ENCODE assay signal across 32 cellular contexts in the genomic region with DNA sequence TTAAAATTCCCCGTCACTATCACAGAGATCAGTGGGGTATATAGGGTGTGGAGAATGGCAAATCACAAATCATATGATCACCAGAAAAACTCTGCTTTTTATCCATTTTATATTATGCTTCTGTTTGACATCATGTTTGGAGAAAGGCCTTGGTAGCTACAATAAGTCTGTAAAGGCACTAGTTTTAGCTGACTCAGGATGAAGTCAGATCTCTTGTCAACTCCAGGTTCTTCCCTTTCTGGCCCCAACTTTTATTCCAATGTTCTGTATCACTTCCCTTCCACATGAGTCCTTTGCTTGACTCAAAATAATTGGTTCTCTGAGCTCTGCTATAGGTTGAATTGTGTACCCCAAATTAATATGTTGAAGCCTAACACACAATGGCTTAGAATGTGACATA.
"Had no signal": no experiment of that assay in that cellular context is flagged by ENCODE, and none has a peak within 500 bp of the region (broad histone marks: within the 10 kb centered on the region; RNA-seq: fewer than 3 reads in every experiment).

No MANE protein-coding gene starts in this region.

- H3K9me3 ChIP-seq: body of pancreas, colonic mucosa, thoracic aorta, uterus had no signal

- H3K36me3 ChIP-seq: colonic mucosa, sigmoid colon, thoracic aorta, uterus had no signal

- H3K27ac Mint-ChIP-seq: activated CD4-positive, alpha-beta memory T cell treated with anti-CD3 and anti-CD28 coated beads for 36 hours; activated CD4-positive, alpha-beta T cell treated with anti-CD3 and anti-CD28 coated beads, Interleukin-2, amount 10 ng/mL, durations not matched to agents 24 days and 14 days; activated naive CD4-positive, alpha-beta T cell treated with anti-CD3 and anti-CD28 coated beads, Interleukin-2, amount 50 U/mL, for 24 hours; activated naive CD8-positive, alpha-beta T cell treated with anti-CD3 and anti-CD28 coated beads, Interleukin-2, amount 50 U/mL, for 24 hours; activated T-helper 17 cell treated with anti-CD3 and anti-CD28 coated beads, Interleukin-2, amount 50 U/mL, for 72 hours; nephron; stimulated activated effector memory CD8-positive, alpha-beta T cell treated with anti-CD3 and anti-CD28 coated beads, Interleukin-12 subunit alpha, Interleukin-12 subunit beta, amount 100 ng/mL, for 72 hours; stimulated activated naive CD8-positive, alpha-beta T cell treated with anti-CD3 and anti-CD28 coated beads, Interleukin-15, Interleukin-2, amounts not matched to agents 100 ng/mL and 50 ng/mL, for 24 hours; T-helper 1 cell treated with Interleukin-12 subunit alpha and Interleukin-12 subunit beta and Interleukin-4 antibody, amounts not matched to agents 30 μg/mL and 1 μg/mL, for 36 hours had no signal

- FAIRE-seq: kidney, small intestine had no signal

- DNase-seq: activated CD4-positive, alpha-beta memory T cell treated with anti-CD3 and anti-CD28 coated beads for 36 hours; activated CD4-positive, alpha-beta T cell treated with anti-CD3 and anti-CD28 coated beads, Interleukin-2, amount 10 ng/mL, durations not matched to agents 24 days and 14 days; activated CD4-positive, CD25-positive, alpha-beta regulatory T cell treated with anti-CD3 and anti-CD28 coated beads, Interleukin-2, amount 50 U/mL, for 72 hours; activated CD8-positive, alpha-beta memory T cell treated with anti-CD3 and anti-CD28 coated beads, Interleukin-2, amount 50 U/mL, for 48 hours; activated gamma-delta T cell treated with Interleukin-2 at 50 U/mL for 16 hours; activated naive CD8-positive, alpha-beta T cell treated with anti-CD3 and anti-CD28 coated beads, Interleukin-2, amount 50 U/mL, for 24 hours; activated T-cell treated with anti-CD3 and anti-CD28 coated beads, Interleukin-2, amount 50 U/mL, for 4 hours; anterior cingulate cortex; body of pancreas; colonic mucosa; effector memory CD4-positive, alpha-beta T cell; erythroblast; foreskin fibroblast; head of caudate nucleus; hippocampal formation; kidney; left colon; mammary epithelial cell; retina; sigmoid colon; small intestine; stimulated activated CD4-positive, alpha-beta T cell treated with anti-CD3 and anti-CD28 coated beads, Interleukin-4, amount 100 ng/mL, for 24 hours; T-helper 9 cell; trophoblast cell; uterus had no signal

- H3K9me3 Mint-ChIP-seq: activated CD4-positive, alpha-beta T cell treated with anti-CD3 and anti-CD28 coated beads, Interleukin-2, amount 10 ng/mL, durations not matched to agents 24 days and 14 days; activated naive CD4-positive, alpha-beta T cell treated with anti-CD3 and anti-CD28 coated beads, Interleukin-2, amount 50 U/mL, for 24 hours had no signal

- H3K27me3 Mint-ChIP-seq: activated CD4-positive, alpha-beta memory T cell treated with anti-CD3 and anti-CD28 coated beads for 36 hours; activated CD4-positive, alpha-beta T cell treated with anti-CD3 and anti-CD28 coated beads, Interleukin-2, amount 10 ng/mL, durations not matched to agents 24 days and 14 days; activated naive CD4-positive, alpha-beta T cell treated with anti-CD3 and anti-CD28 coated beads, Interleukin-2, amount 50 U/mL, for 24 hours; activated naive CD8-positive, alpha-beta T cell treated with anti-CD3 and anti-CD28 coated beads, Interleukin-2, amount 50 U/mL, for 24 hours; activated T-helper 17 cell treated with anti-CD3 and anti-CD28 coated beads, Interleukin-2, amount 50 U/mL, for 72 hours; stimulated activated naive CD8-positive, alpha-beta T cell treated with anti-CD3 and anti-CD28 coated beads, Interleukin-15, Interleukin-2, amounts not matched to agents 100 ng/mL and 50 ng/mL, for 24 hours had no signal

- H3K4me3 Mint-ChIP-seq: activated CD4-positive, alpha-beta memory T cell treated with anti-CD3 and anti-CD28 coated beads for 36 hours; activated CD4-positive, alpha-beta T cell treated with anti-CD3 and anti-CD28 coated beads, Interleukin-2, amount 10 ng/mL, durations not matched to agents 24 days and 14 days; activated naive CD4-positive, alpha-beta T cell treated with anti-CD3 and anti-CD28 coated beads, Interleukin-2, amount 50 U/mL, for 24 hours; activated naive CD8-positive, alpha-beta T cell treated with anti-CD3 and anti-CD28 coated beads, Interleukin-2, amount 50 U/mL, for 24 hours; activated T-cell treated with anti-CD3 and anti-CD28 coated beads, Interleukin-2, amount 50 U/mL, for 4 hours; activated T-helper 17 cell treated with anti-CD3 and anti-CD28 coated beads, Interleukin-2, amount 50 U/mL, for 72 hours; nephron; stimulated activated effector memory CD8-positive, alpha-beta T cell treated with anti-CD3 and anti-CD28 coated beads, Interleukin-12 subunit alpha, Interleukin-12 subunit beta, amount 100 ng/mL, for 72 hours; stimulated activated naive CD8-positive, alpha-beta T cell treated with anti-CD3 and anti-CD28 coated beads, Interleukin-15, Interleukin-2, amounts not matched to agents 100 ng/mL and 50 ng/mL, for 24 hours; T-helper 1 cell treated with Interleukin-12 subunit alpha and Interleukin-12 subunit beta and Interleukin-4 antibody, amounts not matched to agents 30 μg/mL and 1 μg/mL, for 36 hours had no signal

- ATAC-seq: activated naive CD8-positive, alpha-beta T cell treated with anti-CD3 and anti-CD28 coated beads, Interleukin-2, amount 50 U/mL, for 24 hours; activated T-cell treated with anti-CD3 and anti-CD28 coated beads, Interleukin-2, amount 50 U/mL, for 4 hours; activated T-helper 17 cell treated with anti-CD3 and anti-CD28 coated beads, Interleukin-2, amount 50 U/mL, for 72 hours; body of pancreas; left colon; stimulated activated effector memory CD8-positive, alpha-beta T cell treated with anti-CD3 and anti-CD28 coated beads, Interleukin-12 subunit alpha, Interleukin-12 subunit beta, amount 100 ng/mL, for 72 hours had no signal

- H3K27me3 ChIP-seq: body of pancreas, colonic mucosa, sigmoid colon, uterus had no signal

- H3K36me3 Mint-ChIP-seq: activated CD4-positive, alpha-beta memory T cell treated with anti-CD3 and anti-CD28 coated beads for 36 hours; activated naive CD4-positive, alpha-beta T cell treated with anti-CD3 and anti-CD28 coated beads, Interleukin-2, amount 50 U/mL, for 24 hours; stimulated activated effector memory CD8-positive, alpha-beta T cell treated with anti-CD3 and anti-CD28 coated beads, Interleukin-12 subunit alpha, Interleukin-12 subunit beta, amount 100 ng/mL, for 72 hours had no signal

- H3K27ac ChIP-seq: body of pancreas, colonic mucosa, sigmoid colon, thoracic aorta, uterus had no signal

- H3K4me1 ChIP-seq: body of pancreas, colonic mucosa, sigmoid colon, uterus had no signal

- H3K4me1 Mint-ChIP-seq: activated CD4-positive, alpha-beta T cell treated with anti-CD3 and anti-CD28 coated beads, Interleukin-2, amount 10 ng/mL, durations not matched to agents 24 days and 14 days; activated naive CD4-positive, alpha-beta T cell treated with anti-CD3 and anti-CD28 coated beads, Interleukin-2, amount 50 U/mL, for 24 hours; activated naive CD8-positive, alpha-beta T cell treated with anti-CD3 and anti-CD28 coated beads, Interleukin-2, amount 50 U/mL, for 24 hours; activated T-helper 17 cell treated with anti-CD3 and anti-CD28 coated beads, Interleukin-2, amount 50 U/mL, for 72 hours; nephron; stimulated activated effector memory CD8-positive, alpha-beta T cell treated with anti-CD3 and anti-CD28 coated beads, Interleukin-12 subunit alpha, Interleukin-12 subunit beta, amount 100 ng/mL, for 72 hours had no signal

- H3K4me3 ChIP-seq: body of pancreas, colonic mucosa, sigmoid colon, thoracic aorta, uterus had no signal
